6 cellular contexts compared by ENCODE assay signal in genomic region chr1:170547255-170547654, GRCh38.
"Had no signal": no experiment of that assay in that cellular context is flagged by ENCODE, and none has a peak within 500 bp of the region (broad histone marks: within the 10 kb centered on the region; RNA-seq: fewer than 3 reads in every experiment).

No MANE protein-coding gene starts in this region.

- DNase-seq: GDM1, GF-D8 had no signal

- FAIRE-seq: G401.6, GM12891, GM12892, GM19239 had no signal
